ENCODE assay signal across 8 cellular contexts in the genomic region with DNA sequence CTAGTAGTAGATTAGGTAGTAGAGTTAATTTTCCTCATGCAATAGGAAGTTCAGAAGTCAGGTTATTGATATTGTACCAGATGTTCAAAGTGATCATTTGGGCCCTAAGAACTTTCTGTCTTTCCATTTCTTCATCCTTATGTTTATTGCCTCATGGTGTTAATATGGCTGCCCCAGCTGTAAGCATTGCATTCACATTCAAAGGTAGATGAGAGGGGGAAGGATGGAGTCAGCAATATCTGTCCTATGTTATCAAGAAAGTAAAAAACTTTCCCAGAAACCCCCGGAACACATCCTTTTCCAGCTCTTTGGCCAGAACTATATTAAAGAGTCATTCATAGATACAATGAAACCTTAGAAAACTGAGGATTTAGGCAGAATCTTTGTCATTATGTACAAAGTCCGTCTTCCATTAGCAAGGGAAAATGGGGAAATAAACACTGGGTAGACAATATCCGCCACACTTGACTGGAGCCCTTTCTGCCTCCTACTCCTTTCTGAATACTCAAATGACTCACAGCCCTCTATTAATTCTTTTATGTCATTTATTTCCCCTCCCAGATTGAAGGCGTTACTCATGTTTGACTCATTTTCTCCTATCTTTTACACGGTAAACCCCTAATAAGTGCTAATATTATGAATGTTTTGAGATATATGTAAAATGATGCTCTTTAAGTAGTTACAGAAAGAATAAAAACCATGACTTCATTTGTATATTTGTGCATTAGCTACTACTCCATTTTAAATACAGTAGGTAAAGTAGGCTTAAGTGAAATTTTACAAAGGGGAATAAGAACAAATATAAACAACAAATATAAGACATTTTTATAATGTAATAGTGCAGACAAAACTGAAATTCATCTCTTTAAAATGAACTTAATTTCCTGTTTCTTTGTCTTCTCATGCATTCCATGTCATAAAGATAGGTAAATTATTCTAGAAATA.
DNase-seq lines count a peak whose midpoint lies in the region; ATAC-seq and TF ChIP-seq lines count a peak whose summit lies in the region.

No MANE protein-coding gene starts in this region.

- no peak overlapping the region for H3K9ac ChIP-seq in GM23248

- DNase-seq in GM23248 (peak; percentile 71), HPDE6-E6E7 (ENCODE audit: extremely low spot score) (peak; percentile 58), iris pigment epithelial cell (ENCODE audit: low read depth) (peak; percentile 76), OCI-M2 (lab: John Stamatoyannopoulos, UW; ENCODE audit: unreplicated experiment) (no peak), gastrocnemius medialis (no peak), MG63 (no peak), thyroid gland (no peak)

- H3K9me3 ChIP-seq in GM23248 (ENCODE audit: low read depth) (no peaks in the 10 kb centered on the region), gastrocnemius medialis (no peaks in the 10 kb centered on the region), MG63 (no peaks in the 10 kb centered on the region), thyroid gland (no peaks in the 10 kb centered on the region)

- in situ Hi-C loops in GM23248 (cut with MboI) = no loop called here
- in situ Hi-C loops in gastrocnemius medialis (cut with MboI; ENCODE audit: low sequenced_read_pairs in 4 of 4) = no loop called here

- H3K36me3 ChIP-seq in GM23248 (ENCODE audit: low read depth) (no peaks in the 10 kb centered on the region), gastrocnemius medialis (no peaks in the 10 kb centered on the region), MG63 (no peaks in the 10 kb centered on the region), thyroid gland (no peaks in the 10 kb centered on the region)

- no peaks in the 10 kb centered on the region for H3K27me3 ChIP-seq in GM23248 (replicated peaks; ENCODE audit: insufficient read depth)
- H3K27me3 ChIP-seq in gastrocnemius medialis = no peaks in the 10 kb centered on the region
- no peaks in the 10 kb centered on the region; the same call in none of the 2 replicates for H3K27me3 ChIP-seq in MG63
- no peaks in the 10 kb centered on the region for H3K27me3 ChIP-seq in thyroid gland

- ATAC-seq in GM18511 (IDR thresholded peaks at IDR 0.05; ENCODE audit: unreplicated experiment) (peak; percentile 85), gastrocnemius medialis (no peak)

- no peaks in the 10 kb centered on the region for H4K20me1 ChIP-seq in GM23248 (ENCODE audit: insufficient read depth)

- no peak for TF ChIP-seq POLR2A in gastrocnemius medialis (IDR thresholded peaks at IDR 0.05)
- no peak for TF ChIP-seq POLR2A in thyroid gland (IDR thresholded peaks at IDR 0.05)

- H3K4me3 ChIP-seq in GM23248 (no peak overlapping the region), gastrocnemius medialis (no peak overlapping the region), MG63 (no peak overlapping the region), thyroid gland (replicated peaks in 1 of 3) (no peak overlapping the region)

- intact Hi-C loops in gastrocnemius medialis (cut with DNase I; ENCODE audit: low total_unique reads) = no loop called here
- intact Hi-C loops in thyroid gland (cut with DNase I) = no loop called here

- TF ChIP-seq CTCF in gastrocnemius medialis (IDR thresholded peaks at IDR 0.05 in 4 of 5, conservative IDR thresholded peaks at IDR 0.05 in 1 of 5) (no peak), thyroid gland (IDR thresholded peaks at IDR 0.05) (no peak)

- H3K4me1 ChIP-seq in GM23248 (ENCODE audit: insufficient read depth) (no peaks in the 10 kb centered on the region), gastrocnemius medialis (no peaks in the 10 kb centered on the region), thyroid gland (peaks cover 2 to 12% of the 10 kb centered on the region in 2 donors)

- peak overlapping the region; percentile 38; the same call in 1 of the 2 replicates for H2AFZ ChIP-seq in GM23248

- H3K4me2 ChIP-seq in GM23248 (ENCODE audit: unreplicated experiment) = no peak overlapping the region

- no peaks in the 10 kb centered on the region for H3K79me2 ChIP-seq in GM23248 (ENCODE audit: insufficient read depth)

- H3K27ac ChIP-seq in GM23248 = no peak overlapping the region
- no peak overlapping the region for H3K27ac ChIP-seq in gastrocnemius medialis
- no peak overlapping the region for H3K27ac ChIP-seq in thyroid gland

- H3K9me2 ChIP-seq in GM23248 (ENCODE audit: insufficient read depth) = no peaks in the 10 kb centered on the region

- 34 to 35% methylated on average over 5 of the region's 5 CpGs for WGBS in GM23248 (ENCODE audit: low coverage in 1 of 2, low lambda C conversion rate in 2 of 2, missing lambda C conversion rate in 2 of 2), 2 experiments
- WGBS in thyroid gland, 2 donors = 84% methylated on average over 5 of the region's 5 CpGs

- no peaks in the 10 kb centered on the region for H3F3A ChIP-seq in GM23248 (ENCODE audit: insufficient read depth)

Comparison
In these comparisons a context has a peak if more than half of its experiments do, and no peak if none do; other contexts are left out.
1. DNase-seq: peak in GM23248 (single experiment), HPDE6-E6E7 (single experiment) and iris pigment epithelial cell (single experiment); none in OCI-M2 (single experiment), gastrocnemius medialis (0 of 2), MG63 (single experiment) and thyroid gland (0 of 2).